In the genomic region with DNA sequence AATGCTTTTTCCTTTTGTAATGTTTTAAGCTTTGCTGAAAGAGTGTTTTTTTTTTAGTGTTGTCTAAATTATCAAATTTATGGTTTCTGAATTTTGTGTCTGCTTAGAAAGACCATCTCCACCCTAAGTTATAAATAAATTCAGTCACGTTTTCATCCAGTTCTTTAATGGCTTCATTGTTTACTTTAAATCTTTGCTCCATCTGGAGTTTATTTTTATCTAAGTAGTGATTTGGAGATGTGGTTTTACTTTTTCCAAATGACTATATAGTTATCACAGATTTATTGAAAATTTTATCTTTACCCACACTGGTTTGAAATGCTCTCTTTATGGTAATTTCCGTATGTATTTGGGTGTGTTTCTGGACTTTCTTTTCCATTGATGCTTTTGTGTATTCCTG, we compare ENCODE assay signal across 16 cellular contexts.
A peak's percentile ranks its signal among the peaks of the same experiment; 100 is the strongest.
DNase-seq lines count a peak whose midpoint lies in the region; ATAC-seq, FAIRE-seq and TF ChIP-seq lines count a peak whose summit lies in the region.
"Had no signal": no experiment of that assay in that cellular context is flagged by ENCODE, and none has a peak within 500 bp of the region (broad histone marks: within the 10 kb centered on the region; RNA-seq: fewer than 3 reads in every experiment).

No MANE protein-coding gene starts in this region.

- H3K9ac ChIP-seq in astrocyte (ENCODE audit: low read length) (no peak overlapping the region), mesenchymal stem cell (ENCODE audit: low read length) (no peak overlapping the region), MM.1S (ENCODE audit: low read length) (no peak overlapping the region)

- H3K27ac Mint-ChIP-seq in GM23338, result peak overlapping the region; percentile 78
- no peak overlapping the region for H3K27ac Mint-ChIP-seq in astrocyte (ENCODE audit: unreplicated experiment)
- H3K27ac Mint-ChIP-seq: CD4-positive, alpha-beta memory T cell had no signal

- H3K27me3 Mint-ChIP-seq in GM23338 (ENCODE audit: insufficient read depth, low read depth, poor library complexity) (no peaks in the 10 kb centered on the region), astrocyte (ENCODE audit: low read depth, unreplicated experiment) (no peaks in the 10 kb centered on the region)
- H3K27me3 Mint-ChIP-seq: CD4-positive, alpha-beta memory T cell had no signal

- no peak overlapping the region for H2AK5ac ChIP-seq in mesenchymal stem cell (ENCODE audit: low read length, severe bottlenecking)

- FAIRE-seq in astrocyte (lab: Jason Lieb, UNC), result peak; percentile 43
- FAIRE-seq: H54 had no signal

- H3K4me1 ChIP-seq in GM23338 (ENCODE audit: insufficient read depth), result peaks cover 5% of the 10 kb centered on the region
- peaks cover 30% of the 10 kb centered on the region for H3K4me1 ChIP-seq in HEK293 (ENCODE audit: control insufficient read depth, insufficient read depth, low read length)
- no peaks in the 10 kb centered on the region for H3K4me1 ChIP-seq in astrocyte (ENCODE audit: insufficient read depth, low read length)
- no peaks in the 10 kb centered on the region for H3K4me1 ChIP-seq in mesenchymal stem cell (ENCODE audit: control insufficient read depth, insufficient read depth, low read depth, low read length)
- peaks cover 14% of the 10 kb centered on the region for H3K4me1 ChIP-seq in MM.1S (ENCODE audit: low read length)

- H3K4me3 ChIP-seq in GM23338 (no peak overlapping the region), HEK293 (ENCODE audit: low read depth, low read length) (no peak overlapping the region), astrocyte (ENCODE audit: insufficient read depth, low read depth, low read length) (no peak overlapping the region), mesenchymal stem cell (ENCODE audit: insufficient read depth in 1 of 2, low read depth in 1 of 2, low read length in 2 of 2) (no peak overlapping the region), MM.1S (ENCODE audit: low read length) (no peak overlapping the region)
- H3K4me3 ChIP-seq: SJSA1 had no signal

- no peak overlapping the region for H4K91ac ChIP-seq in mesenchymal stem cell (ENCODE audit: low read length)

- CTCF ChIA-PET in HEK293 (lab: Yijun Ruan, JAX), result interaction anchor here (0.6 kb wide), 2 partner anchors 17 to 199 kb away, joined by 3 read pairs; no protein-coding TSS in a partner anchor

- H4K8ac ChIP-seq in mesenchymal stem cell (ENCODE audit: low read length), result no peak overlapping the region

- H3K14ac ChIP-seq in mesenchymal stem cell (ENCODE audit: low read length in 2 of 2), result no peak overlapping the region

- WGBS in mesenchymal stem cell, result 60% methylated on average over 1 of the region's 2 CpGs

- H3F3A ChIP-seq in GM23338 (replicated peaks; ENCODE audit: low read depth) (no peaks in the 10 kb centered on the region), MM.1S (ENCODE audit: insufficient read depth, low read length) (no peaks in the 10 kb centered on the region)

- H3K36me3 ChIP-seq in GM23338 (ENCODE audit: insufficient read depth) (no peaks in the 10 kb centered on the region), HEK293 (ENCODE audit: control insufficient read depth in 2 of 2, insufficient read depth in 1 of 2, low read length in 2 of 2) (no peaks in the 10 kb centered on the region), astrocyte (ENCODE audit: insufficient read depth, low read length) (no peaks in the 10 kb centered on the region), mesenchymal stem cell (ENCODE audit: control insufficient read depth in 1 of 2, insufficient read depth in 2 of 2, low read depth in 1 of 2, low read length in 2 of 2) (no peaks in the 10 kb centered on the region), MM.1S (replicated peaks; ENCODE audit: insufficient read depth, low read length) (no peaks in the 10 kb centered on the region)
- H3K36me3 ChIP-seq: BE2C, SJSA1 had no signal

- H4K20me1 ChIP-seq in GM23338 (replicated peaks; ENCODE audit: insufficient read depth), result no peaks in the 10 kb centered on the region
- H4K20me1 ChIP-seq in astrocyte (ENCODE audit: insufficient read depth, low read length), result no peaks in the 10 kb centered on the region
- H4K20me1 ChIP-seq in MM.1S (ENCODE audit: insufficient read depth, low read length), result no peaks in the 10 kb centered on the region

- H3K79me1 ChIP-seq in mesenchymal stem cell (replicated peaks; ENCODE audit: low read length, poor library complexity, severe bottlenecking), result no peaks in the 10 kb centered on the region

- no peaks in the 10 kb centered on the region for H3K9me2 ChIP-seq in GM23338 (ENCODE audit: insufficient read depth)
- no peaks in the 10 kb centered on the region for H3K9me2 ChIP-seq in MM.1S (replicated peaks; ENCODE audit: insufficient read depth, low read length)

- H3K27ac ChIP-seq in GM23338 (ENCODE audit: low read depth) (no peak overlapping the region), HEK293 (ENCODE audit: extremely low read depth, low read depth, low read length) (no peak overlapping the region; the same call in 1 of the 2 replicates), astrocyte (ENCODE audit: low read depth, low read length) (no peak overlapping the region), mesenchymal stem cell (ENCODE audit: low read length, poor library complexity, severe bottlenecking) (no peak overlapping the region), MM.1S (ENCODE audit: low read length) (no peak overlapping the region)
- H3K27ac ChIP-seq: SJSA1 had no signal

- no peak for ATAC-seq in GM23338

- H2BK120ac ChIP-seq in mesenchymal stem cell (ENCODE audit: low read depth, low read length), result no peak overlapping the region

- H3K9me3 Mint-ChIP-seq in GM23338 (no peaks in the 10 kb centered on the region), astrocyte (ENCODE audit: unreplicated experiment) (peaks cover 3% of the 10 kb centered on the region)

- no peak overlapping the region for H2BK15ac ChIP-seq in mesenchymal stem cell (ENCODE audit: low read depth, poor library complexity, severe bottlenecking)

- H3K4ac ChIP-seq in mesenchymal stem cell (ENCODE audit: low read depth in 1 of 2, low read length in 2 of 2), result no peak overlapping the region

- POLR2A ChIA-PET in HEK293 (lab: Yijun Ruan, JAX), result no interaction called here

- H3K4me2 ChIP-seq in GM23338 (no peak overlapping the region), astrocyte (ENCODE audit: low read length) (no peak overlapping the region), mesenchymal stem cell (ENCODE audit: low read length, poor library complexity, severe bottlenecking) (no peak overlapping the region), MM.1S (ENCODE audit: low read depth, low read length) (no peak overlapping the region)

- H2AFZ ChIP-seq in GM23338 (no peak overlapping the region), astrocyte (ENCODE audit: low read depth, low read length) (no peak overlapping the region), mesenchymal stem cell (ENCODE audit: low read depth, low read length) (no peak overlapping the region), MM.1S (ENCODE audit: low read length) (no peak overlapping the region)

- H3K4me1 Mint-ChIP-seq in GM23338 (peaks cover 22% of the 10 kb centered on the region; the same call in 2 of the 3 replicates), astrocyte (ENCODE audit: low read depth, unreplicated experiment) (peaks cover 9% of the 10 kb centered on the region)
- H3K4me1 Mint-ChIP-seq: CD4-positive, alpha-beta memory T cell had no signal

- H2BK5ac ChIP-seq in mesenchymal stem cell (ENCODE audit: low read depth, low read length, poor library complexity, severe bottlenecking), result no peak overlapping the region

- TF ChIP-seq CTCF in GM23338 (conservative IDR thresholded peaks at IDR 0.05; ENCODE audit: low read depth in 2 of 2) (no peak), HEK293 (tag by site-specific recombination; IDR thresholded peaks at IDR 0.05) (no peak), astrocyte (IDR thresholded peaks at IDR 0.05; ENCODE audit: insufficient read depth, low read depth, low read length) (no peak), MM.1S (IDR thresholded peaks at IDR 0.05; ENCODE audit: low read length) (no peak)

- H3K79me2 ChIP-seq in GM23338 (replicated peaks; ENCODE audit: insufficient read depth) (no peaks in the 10 kb centered on the region), astrocyte (ENCODE audit: insufficient read depth, low read length) (no peaks in the 10 kb centered on the region), MM.1S (ENCODE audit: low read length) (no peaks in the 10 kb centered on the region)

- H3K36me3 Mint-ChIP-seq in GM23338 (ENCODE audit: low read depth), result peaks cover 8% of the 10 kb centered on the region; the same call in 1 of the 3 replicates
- H3K36me3 Mint-ChIP-seq in astrocyte (ENCODE audit: low read depth, unreplicated experiment), result no peaks in the 10 kb centered on the region
- H3K36me3 Mint-ChIP-seq: CD4-positive, alpha-beta memory T cell had no signal

- no peak overlapping the region for H3K18ac ChIP-seq in mesenchymal stem cell (ENCODE audit: low read depth in 1 of 2, low read length in 2 of 2)

- H2BK12ac ChIP-seq in mesenchymal stem cell (ENCODE audit: low read length in 2 of 2), result no peak overlapping the region

- no peak for DNase-seq in GM23338 (ENCODE audit: low spot score)
- no peak for DNase-seq in astrocyte (ENCODE audit: low read depth)
- DNase-seq in mesenchymal stem cell, result peak; percentile 17
- no peak for DNase-seq in activated CD4-positive, CD25-positive, alpha-beta regulatory T cell treated with anti-CD3 and anti-CD28 coated beads, Interleukin-2, amount 50 U/mL, for 72 hours
- no peak for DNase-seq in NCI-H1048 (lab: John Stamatoyannopoulos, UW)
- no peak for DNase-seq in MM.1S
- DNase-seq: BE2C; CD4-positive, alpha-beta memory T cell; EL; NCI-H1436 treated with DMSO at 0.1 percent for 48 hours; NCI-H510A treated with DMSO at 0.1 percent for 48 hours; NK-92 treated with Interleukin-12 subunit alpha and Interleukin-12 subunit beta, amount 100 ng/mL, for 24 hours; OCI-M1 had no signal

- H3K27me3 ChIP-seq in GM23338 (ENCODE audit: insufficient read depth), result no peaks in the 10 kb centered on the region
- no peaks in the 10 kb centered on the region for H3K27me3 ChIP-seq in astrocyte (ENCODE audit: insufficient read depth, low read length)
- H3K27me3 ChIP-seq in mesenchymal stem cell (ENCODE audit: control insufficient read depth in 1 of 2, insufficient read depth in 1 of 2, low read length in 2 of 2), result no peaks in the 10 kb centered on the region
- H3K27me3 ChIP-seq in MM.1S (replicated peaks; ENCODE audit: insufficient read depth, low read length), result no peaks in the 10 kb centered on the region
- H3K27me3 ChIP-seq: BE2C, SJSA1 had no signal

- no peak overlapping the region for H3K23ac ChIP-seq in mesenchymal stem cell (ENCODE audit: low read length in 2 of 2)

- H3K9me3 ChIP-seq in HEK293 (ENCODE audit: control insufficient read depth, insufficient read depth, low read depth, low read length) (no peaks in the 10 kb centered on the region), astrocyte (ENCODE audit: insufficient read depth, low read depth, low read length) (no peaks in the 10 kb centered on the region), mesenchymal stem cell (ENCODE audit: control insufficient read depth, low read length) (no peaks in the 10 kb centered on the region), MM.1S (replicated peaks; ENCODE audit: insufficient read depth, low read length) (no peaks in the 10 kb centered on the region)
- H3K9me3 ChIP-seq: BE2C, SJSA1 had no signal

- H3K4me3 Mint-ChIP-seq in GM23338 (no peak overlapping the region), astrocyte (ENCODE audit: unreplicated experiment) (no peak overlapping the region)
- H3K4me3 Mint-ChIP-seq: CD4-positive, alpha-beta memory T cell had no signal
